In the genomic region with DNA sequence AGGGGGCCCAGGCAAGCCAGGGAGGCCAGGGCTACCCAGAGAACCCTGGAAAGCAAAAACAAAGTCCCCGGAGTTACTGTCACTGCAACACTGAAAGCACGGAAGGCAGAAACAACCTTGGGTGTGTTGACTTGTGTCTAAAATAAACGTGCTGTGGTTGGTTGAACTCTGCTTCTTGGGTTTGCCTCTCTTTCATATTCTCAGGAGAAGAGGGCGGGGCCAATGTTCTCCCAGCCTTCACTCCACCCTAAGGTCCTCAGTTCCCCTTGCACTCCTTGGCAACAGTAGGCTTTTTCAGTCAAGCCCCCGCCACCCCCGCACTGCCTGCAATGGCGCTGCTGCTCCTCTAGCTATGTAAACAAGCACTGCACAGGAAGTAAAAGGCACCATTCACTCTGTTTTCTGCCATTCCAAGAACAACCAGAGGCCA, we compare ENCODE assay signal across 18 cellular contexts.
A peak's percentile ranks its signal among the peaks of the same experiment; 100 is the strongest.
DNase-seq lines count a peak whose midpoint lies in the region; ATAC-seq and TF ChIP-seq lines count a peak whose summit lies in the region.
"Had no signal": no experiment of that assay in that cellular context is flagged by ENCODE, and none has a peak within 500 bp of the region (broad histone marks: within the 10 kb centered on the region; RNA-seq: fewer than 3 reads in every experiment).

No MANE protein-coding gene starts in this region.

- H3K27me3 ChIP-seq in H9 (ENCODE audit: insufficient read depth, low read length) (no peaks in the 10 kb centered on the region), stomach (no peaks in the 10 kb centered on the region)
- H3K27me3 ChIP-seq in CD4-positive, alpha-beta memory T cell (ENCODE audit: insufficient read depth, low read length): no peaks in the 10 kb centered on the region
- H3K27me3 ChIP-seq: sigmoid colon had no signal

- no peak overlapping the region for H4K91ac ChIP-seq in H9 (ENCODE audit: insufficient read length, low read depth, low read length)

- H2BK5ac ChIP-seq in H9 (ENCODE audit: insufficient read length, low read length): no peak overlapping the region

- H3K4me3 Mint-ChIP-seq in H9: no peak overlapping the region
- no peak overlapping the region for H3K4me3 Mint-ChIP-seq in CD4-positive, alpha-beta memory T cell
- H3K4me3 Mint-ChIP-seq: immature natural killer cell had no signal

- peak overlapping the region; percentile 91 for H2AFZ ChIP-seq in H9 (ENCODE audit: low read length)

- H2BK12ac ChIP-seq in H9 (ENCODE audit: insufficient read length, low read depth, low read length): no peak overlapping the region

- no peak overlapping the region for H3K9ac ChIP-seq in H9 (ENCODE audit: extremely low read depth, insufficient read length, low read length)

- TF ChIP-seq CTCF in H9 (conservative IDR thresholded peaks at IDR 0.05): no peak
- no peak for TF ChIP-seq CTCF in stomach (IDR thresholded peaks at IDR 0.05)

- H3K27ac Mint-ChIP-seq in H9: peak overlapping the region; percentile 55 to 88 (median 85); a peak in 5 of 7 replicates
- H3K27ac Mint-ChIP-seq in CD4-positive, alpha-beta memory T cell: no peak overlapping the region
- H3K27ac Mint-ChIP-seq: immature natural killer cell had no signal

- H3K4ac ChIP-seq in H9 (ENCODE audit: low read depth, low read length): no peak overlapping the region

- no peak overlapping the region for H3K56ac ChIP-seq in H9 (ENCODE audit: insufficient read length, low read depth, low read length)

- no peak overlapping the region for H2BK120ac ChIP-seq in H9 (ENCODE audit: low read depth, low read length, poor library complexity, severe bottlenecking)

- H3K9me3 Mint-ChIP-seq in H9: no peaks in the 10 kb centered on the region
- H3K9me3 Mint-ChIP-seq in CD4-positive, alpha-beta memory T cell: no peaks in the 10 kb centered on the region

- H4K20me1 ChIP-seq in H9 (ENCODE audit: control insufficient read depth, insufficient read depth, insufficient read length): no peaks in the 10 kb centered on the region

- H3K4me1 Mint-ChIP-seq in H9: peaks cover 10% of the 10 kb centered on the region in 2 experiments
- no peaks in the 10 kb centered on the region for H3K4me1 Mint-ChIP-seq in CD4-positive, alpha-beta memory T cell
- H3K4me1 Mint-ChIP-seq: immature natural killer cell had no signal

- H3K27ac ChIP-seq in H9 (ENCODE audit: insufficient read length, low read depth, low read length): no peak overlapping the region
- peak overlapping the region in 3 of 5 donors; percentile 47 to 53 (median 47) for H3K27ac ChIP-seq in stomach
- H3K27ac ChIP-seq in CD4-positive, alpha-beta memory T cell (ENCODE audit: low read depth, low read length): no peak overlapping the region
- H3K27ac ChIP-seq: sigmoid colon had no signal

- TF ChIP-seq EP300 in stomach (IDR thresholded peaks at IDR 0.05): no peak

- no peak overlapping the region for H3K18ac ChIP-seq in H9 (ENCODE audit: insufficient read length, low read depth, low read length)

- no peak overlapping the region; the same call in 1 of the 2 replicates for H2BK15ac ChIP-seq in H9 (ENCODE audit: low read depth, low read length)

- intact Hi-C loops in stomach (cut with DNase I; ENCODE audit: low total_unique reads): no loop called here
- intact Hi-C loops in CD4-positive, alpha-beta memory T cell (cut with micrococcal nuclease): no loop called here

- no peaks in the 10 kb centered on the region for H3K79me2 ChIP-seq in H9 (ENCODE audit: insufficient read depth, low read length)

- H3K36me3 ChIP-seq in stomach: no peaks in the 10 kb centered on the region
- no peaks in the 10 kb centered on the region for H3K36me3 ChIP-seq in CD4-positive, alpha-beta memory T cell (ENCODE audit: insufficient read depth, low read length)
- H3K36me3 ChIP-seq: sigmoid colon had no signal

- no peak overlapping the region for H3K4me2 ChIP-seq in H9 (ENCODE audit: insufficient read depth, insufficient read length, low read length)

- H4K8ac ChIP-seq in H9 (replicated peaks; ENCODE audit: insufficient read length, low read depth, low read length): no peak overlapping the region

- ATAC-seq in HG02678 (IDR thresholded peaks at IDR 0.05; ENCODE audit: unreplicated experiment): no peak

- no peaks in the 10 kb centered on the region for H3K27me3 Mint-ChIP-seq in H9 (ENCODE audit: low read depth)
- peaks cover 1 to 5% of the 10 kb centered on the region in 2 donors for H3K27me3 Mint-ChIP-seq in CD4-positive, alpha-beta memory T cell

- no peaks in the 10 kb centered on the region for H3K23me2 ChIP-seq in H9 (ENCODE audit: insufficient read length, low read depth, low read length, poor library complexity, severe bottlenecking)

- no peak overlapping the region for H3K23ac ChIP-seq in H9 (ENCODE audit: insufficient read length, low read depth, low read length)

- H3K4me3 ChIP-seq in stomach: no peak overlapping the region
- H3K4me3 ChIP-seq in CD4-positive, alpha-beta memory T cell (ENCODE audit: low read length in 2 of 2): no peak overlapping the region
- H3K4me3 ChIP-seq: sigmoid colon had no signal

- H3K79me1 ChIP-seq in H9 (ENCODE audit: insufficient read depth, low read depth, low read length, poor library complexity, severe bottlenecking): no peaks in the 10 kb centered on the region

- H3K9me3 ChIP-seq in H9 (ENCODE audit: control insufficient read depth, low read depth, low read length) (no peaks in the 10 kb centered on the region), stomach (no peaks in the 10 kb centered on the region)
- no peaks in the 10 kb centered on the region for H3K9me3 ChIP-seq in CD4-positive, alpha-beta memory T cell (ENCODE audit: control insufficient read depth in 1 of 2, low read length in 2 of 2)
- H3K9me3 ChIP-seq: sigmoid colon had no signal

- CTCF ChIA-PET in CD4-positive, alpha-beta memory T cell (lab: Charles Lee; ENCODE audit: partially characterized antibody): no interaction called here

- no peak overlapping the region for H2AK5ac ChIP-seq in H9 (ENCODE audit: insufficient read length, low read length)

- H3K4me1 ChIP-seq in H9 (ENCODE audit: insufficient read depth, low read length) (no peaks in the 10 kb centered on the region; the same call in 1 of the 2 replicates), stomach (peaks cover 0 to 19% (median 7%) of the 10 kb centered on the region in 4 donors)
- no peaks in the 10 kb centered on the region for H3K4me1 ChIP-seq in CD4-positive, alpha-beta memory T cell (ENCODE audit: insufficient read depth, low read length)

- H3K36me3 Mint-ChIP-seq in H9 (ENCODE audit: insufficient read depth in 1 of 3, low read depth in 3 of 3): peaks cover 0 to 5% (median 0%) of the 10 kb centered on the region in 3 experiments; a peak in 2 of 7 replicates
- H3K36me3 Mint-ChIP-seq in CD4-positive, alpha-beta memory T cell: no peaks in the 10 kb centered on the region
- H3K36me3 Mint-ChIP-seq: immature natural killer cell had no signal

- DNase-seq in H9 (no peak), NCI-H748 treated with DMSO at 0.1 percent for 48 hours (lab: John Stamatoyannopoulos, UW) (peak; percentile 28), left kidney (ENCODE audit: low read depth, low spot score) (peak; percentile 19), stomach (no peak), DMS79 (lab: John Stamatoyannopoulos, UW) (no peak)
- DNase-seq in CD4-positive, alpha-beta memory T cell: no peak
- DNase-seq in effector CD8-positive, alpha-beta T cell (lab: John Stamatoyannopoulos, UW): no peak
- DNase-seq: activated CD4-positive, alpha-beta T cell treated with anti-CD3 and anti-CD28 coated beads for 48 hours; activated CD8-positive, alpha-beta memory T cell treated with anti-CD3 and anti-CD28 coated beads, Interleukin-2, amount 50 U/mL, for 48 hours; activated naive CD4-positive, alpha-beta T cell; cortex of kidney; immature natural killer cell; KBM-7; mammary epithelial cell; NCI-H1092; SIG-M5; sigmoid colon had no signal

- H4K5ac ChIP-seq in H9 (ENCODE audit: insufficient read length, low read depth, low read length): no peak overlapping the region

- POLR2A ChIA-PET in CD4-positive, alpha-beta memory T cell (lab: Charles Lee; ENCODE audit: partially characterized antibody): no interaction called here

- H3T11ph ChIP-seq in H9 (ENCODE audit: low read length): no peak overlapping the region

- WGBS in H9 (ENCODE audit: extremely low coverage, insufficient read length, low lambda C conversion rate): no CpG with 5 or more reads among the region's 7 CpGs
- 26 to 46% (median 29%) methylated on average over 7 of the region's 7 CpGs for WGBS in stomach, 5 donors

- no peak for TF ChIP-seq POLR2A in stomach (IDR thresholded peaks at IDR 0.05)

- H3K14ac ChIP-seq in H9 (ENCODE audit: insufficient read depth, low read length): peak overlapping the region; percentile 49; the same call in 1 of the 2 replicates

- H2BK20ac ChIP-seq in H9 (ENCODE audit: low read depth, low read length, poor library complexity, severe bottlenecking): no peak overlapping the region

Comparison
In these comparisons a context has a peak if more than half of its experiments do, and no peak if none do; other contexts are left out.
1. DNase-seq: peak in NCI-H748 treated with DMSO at 0.1 percent for 48 hours (single experiment) and left kidney (single experiment); none in H9 (single experiment), stomach (single experiment), CD4-positive, alpha-beta memory T cell (0 of 5), DMS79 (single experiment) and effector CD8-positive, alpha-beta T cell (single experiment).
2. H3K27ac ChIP-seq: peak in stomach (3 of 5); none in H9 (single experiment) and CD4-positive, alpha-beta memory T cell (single experiment).
3. H3K27ac Mint-ChIP-seq: peak in H9 (3 of 3); none in CD4-positive, alpha-beta memory T cell (0 of 7).